Comparison of ENCODE assay signal across 21 cellular contexts in the genomic region with DNA sequence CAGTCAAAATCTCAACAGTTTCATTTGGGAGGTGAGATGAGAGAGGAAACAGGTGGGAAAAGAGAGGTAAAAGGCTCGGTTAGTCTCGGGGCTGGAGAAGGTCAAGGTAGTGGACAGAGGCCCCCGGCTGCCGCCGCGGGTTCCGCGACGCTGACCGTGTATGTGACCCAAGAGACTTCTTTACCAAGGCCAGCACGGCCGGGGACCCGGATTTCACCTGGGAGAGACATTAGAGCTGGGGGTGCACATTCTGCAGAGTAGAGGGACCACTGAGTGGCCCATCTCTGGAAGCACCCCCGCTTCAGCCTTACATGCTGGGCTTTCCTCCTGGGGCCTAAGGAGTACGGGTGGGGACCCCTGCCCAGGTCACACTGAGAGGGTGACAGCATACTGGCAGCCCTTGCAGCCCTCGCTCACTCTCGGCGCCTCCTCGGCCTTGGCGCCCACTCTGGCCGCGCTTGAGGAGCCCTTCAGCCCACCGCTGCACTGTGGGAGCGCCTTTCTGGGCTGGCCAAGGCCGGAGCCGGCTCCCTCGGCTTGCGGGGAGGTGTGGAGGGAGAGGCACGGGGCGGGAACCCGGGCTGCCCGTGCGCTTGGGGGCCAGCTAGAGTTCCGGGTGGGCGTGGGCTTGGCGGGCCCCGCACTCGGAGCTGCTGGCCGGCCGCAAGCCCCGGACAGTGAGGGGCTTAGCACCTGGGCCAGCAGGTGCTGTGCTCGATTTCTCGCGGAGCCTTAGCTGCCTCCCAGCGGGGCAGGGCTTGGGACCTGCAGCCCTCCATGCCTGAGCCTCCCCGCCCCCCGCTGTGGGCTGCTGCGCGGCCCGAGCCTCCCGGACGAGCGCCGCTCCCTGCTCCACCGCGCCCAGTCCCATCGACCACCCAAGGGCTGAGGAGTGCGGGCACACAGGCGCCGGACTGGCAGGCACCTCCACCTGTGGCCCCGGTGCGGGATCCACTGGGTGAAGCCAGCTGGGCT. TPM values are rescaled to one million over a fixed set of nuclear protein-coding genes. Genes with fewer than 3 reads are reported as not detected.
DNase-seq lines count a peak whose midpoint lies in the region; ATAC-seq, FAIRE-seq and TF ChIP-seq lines count a peak whose summit lies in the region.
"Had no signal": no experiment of that assay in that cellular context is flagged by ENCODE, and none has a peak within 500 bp of the region (broad histone marks: within the 10 kb centered on the region; RNA-seq: fewer than 3 reads in every experiment).

No MANE protein-coding gene starts in this region.

- POLR2A ChIA-PET in activated B cell treated with CpG ODN at 0.5 μM for 24 hours (lab: Charles Lee): interaction anchor here (1.0 kb wide), 2 partner anchors 12 to 41 kb away, joined by 3 read pairs; no protein-coding TSS in a partner anchor

- H3K27ac Mint-ChIP-seq in activated B cell treated with CpG ODN at 0.5 μM for 24 hours (peak overlapping the region; percentile 83), memory B cell (peak overlapping the region; percentile 84)
- H3K27ac Mint-ChIP-seq: CD8-positive, alpha-beta memory T cell had no signal

- DNase-seq in 8988T (peak; percentile 2), GM18507 (ENCODE audit: extremely low spot score, insufficient read length, low read depth) (no peak), activated B cell treated with CpG ODN at 0.5 μM for 24 hours (no peak), memory B cell (ENCODE audit: low spot score in 2 of 2) (no peak), iPS-NIHi7 (ENCODE audit: extremely low spot score) (no peak), HK-2 (ENCODE audit: unreplicated experiment) (no peak), amniotic stem cell (lab: John Stamatoyannopoulos, UW) (no peak), middle frontal gyrus (ENCODE audit: extremely low spot score, low spot score) (no peak)
- DNase-seq: AML-193; C1 segment of cervical spinal cord; CD8-positive, alpha-beta memory T cell; DMS 273 treated with DMSO at 0.1 percent for 48 hours; DMS79 treated with DMSO at 0.1 percent for 48 hours; GOT3; HCEC 1CT; MM.1S; NCI-H2029 treated with DMSO at 0.1 percent for 48 hours; NCI-H526 treated with DMSO at 0.1 percent for 48 hours; OCI-M1; Peyer's patch; SHP77 treated with DMSO at 0.1 percent for 48 hours had no signal

- intact Hi-C loops in activated B cell treated with CpG ODN at 0.5 μM for 24 hours (cut with micrococcal nuclease): no loop called here

- CTCF ChIA-PET in activated B cell treated with CpG ODN at 0.5 μM for 24 hours (lab: Charles Lee): no interaction called here

- ATAC-seq in activated B cell treated with CpG ODN at 0.5 μM for 24 hours (ENCODE audit: low read depth) (no peak), memory B cell (ENCODE audit: low read depth) (no peak)

- H3K4me3 Mint-ChIP-seq in activated B cell treated with CpG ODN at 0.5 μM for 24 hours: peak overlapping the region; percentile 73
- peak overlapping the region; percentile 76 for H3K4me3 Mint-ChIP-seq in memory B cell
- H3K4me3 Mint-ChIP-seq: CD8-positive, alpha-beta memory T cell had no signal

- H3K27me3 Mint-ChIP-seq in activated B cell treated with CpG ODN at 0.5 μM for 24 hours (no peaks in the 10 kb centered on the region), memory B cell (peaks cover 2% of the 10 kb centered on the region)

- peak; percentile 21 for FAIRE-seq in GM18507 (lab: Jason Lieb, UNC)

- H3K4me1 Mint-ChIP-seq in activated B cell treated with CpG ODN at 0.5 μM for 24 hours (peaks cover 45% of the 10 kb centered on the region), memory B cell (peaks cover 27% of the 10 kb centered on the region)

- H3K9me3 Mint-ChIP-seq in activated B cell treated with CpG ODN at 0.5 μM for 24 hours (no peaks in the 10 kb centered on the region), memory B cell (no peaks in the 10 kb centered on the region)
- H3K9me3 Mint-ChIP-seq: CD8-positive, alpha-beta memory T cell had no signal

- TF ChIP-seq CTCF in activated B cell treated with CpG ODN at 0.5 μM for 24 hours (IDR thresholded peaks at IDR 0.05): no peak

- H3K36me3 Mint-ChIP-seq in activated B cell treated with CpG ODN at 0.5 μM for 24 hours (ENCODE audit: low read depth): no peaks in the 10 kb centered on the region
- H3K36me3 Mint-ChIP-seq in memory B cell: no peaks in the 10 kb centered on the region
- H3K36me3 Mint-ChIP-seq: CD8-positive, alpha-beta memory T cell had no signal

RNA-seq across cellular contexts. Expression of gene RPL32, which starts 41.3 kb away (rescaled TPM):
- 2,996 and 3,448 TPM in 2 replicates for total RNA-seq in activated B cell treated with CpG ODN at 0.5 μM for 24 hours
